ENCODE assay signal across 1 cellular context in genomic region chr17:37689317-37689716, GRCh38.
TF ChIP-seq lines count a peak whose summit lies in the region.

No MANE protein-coding gene starts in this region.

TF ChIP-seq in HepG2, 621 proteins besides CTCF, POLR2A, EP300 and RAD21 (continued from another document and continues in another):
- TF ChIP-seq ZHX2 (IDR thresholded peaks at IDR 0.05; ENCODE audit: low read depth) (no peak), ZHX2 (CRISPR knock-in tag; IDR thresholded peaks at IDR 0.05; ENCODE audit: borderline replicate concordance) (no peak), ZNF430 (CRISPR knock-in tag; IDR thresholded peaks at IDR 0.05) (0 out of 2 replicates have a peak, but pooled peaks have one; percentile 26), ZSCAN30 (CRISPR knock-in tag; IDR thresholded peaks at IDR 0.05) (no peak), DNMT3B (CRISPR knock-in tag; conservative IDR thresholded peaks at IDR 0.05) (no peak), ZBTB7B (CRISPR knock-in tag; IDR thresholded peaks at IDR 0.05) (0 out of 2 replicates have a peak, but pooled peaks have one; percentile 32), MED1 (CRISPR knock-in tag; IDR thresholded peaks at IDR 0.05) (peak; percentile 19; the same call in 1 of the 2 replicates), ZBTB39 (CRISPR knock-in tag; IDR thresholded peaks at IDR 0.05) (no peak), ZMAT5 (CRISPR knock-in tag; IDR thresholded peaks at IDR 0.05; ENCODE audit: borderline replicate concordance, low read depth) (no peak), SOX13 (IDR thresholded peaks at IDR 0.05) (0 out of 2 replicates have a peak, but pooled peaks have one; percentile 7), SOX13 (CRISPR knock-in tag; conservative IDR thresholded peaks at IDR 0.05 in 1 of 2, IDR thresholded peaks at IDR 0.05 in 1 of 2) (peak in 1 of 2 experiments; percentile 63; a peak in 1 of 4 replicates), ZNF512B (CRISPR knock-in tag; IDR thresholded peaks at IDR 0.05; ENCODE audit: borderline replicate concordance) (0 out of 2 replicates have a peak, but pooled peaks have one; percentile 47), ZNF318 (CRISPR knock-in tag; IDR thresholded peaks at IDR 0.05) (no peak), AKAP8 (CRISPR knock-in tag; IDR thresholded peaks at IDR 0.05) (no peak), HMG20B (CRISPR knock-in tag; conservative IDR thresholded peaks at IDR 0.05) (peak; percentile 45; the same call in 1 of the 2 replicates), ZNF143 (CRISPR knock-in tag; IDR thresholded peaks at IDR 0.05) (no peak), HOXA3 (CRISPR knock-in tag; IDR thresholded peaks at IDR 0.05) (peak; percentile 57; the same call in 1 of the 2 replicates), PATZ1 (CRISPR knock-in tag; IDR thresholded peaks at IDR 0.05) (peak; percentile 72), ZNF687 (CRISPR knock-in tag; IDR thresholded peaks at IDR 0.05) (peak; percentile 46), RXRB (CRISPR knock-in tag; IDR thresholded peaks at IDR 0.05; ENCODE audit: borderline replicate concordance) (0 out of 2 replicates have a peak, but pooled peaks have one; percentile 16)
